1 cellular context compared by ENCODE assay signal in genomic region chr7:77453531-77453930, GRCh38.
TF ChIP-seq lines count a peak whose summit lies in the region.

No MANE protein-coding gene starts in this region.

TF ChIP-seq in A549, 52 proteins besides CTCF, POLR2A, EP300 and RAD21 (continued from another document):
- TF ChIP-seq BCL3 (IDR thresholded peaks at IDR 0.05) (no peak), ESRRA (IDR thresholded peaks at IDR 0.05; ENCODE audit: borderline replicate concordance, low read length) (no peak), NPAS2 (CRISPR knock-in tag; IDR thresholded peaks at IDR 0.05; ENCODE audit: borderline replicate concordance) (no peak), ZSCAN20 (CRISPR knock-in tag; IDR thresholded peaks at IDR 0.05) (no peak), MAFK (IDR thresholded peaks at IDR 0.05; ENCODE audit: partially characterized antibody) (no peak), BHLHE40 (IDR thresholded peaks at IDR 0.05; ENCODE audit: low read depth, low read length) (no peak), HOXB13 (CRISPR knock-in tag; IDR thresholded peaks at IDR 0.05; ENCODE audit: low read depth) (no peak), POLR2AphosphoS2 (conservative IDR thresholded peaks at IDR 0.05; ENCODE audit: low read length) (no peak), SREBF2 (IDR thresholded peaks at IDR 0.05) (no peak), MYC (IDR thresholded peaks at IDR 0.05; ENCODE audit: borderline replicate concordance, low read length) (no peak), KDM1A (IDR thresholded peaks at IDR 0.05; ENCODE audit: low read depth) (no peak), HMGXB4 (CRISPR knock-in tag; IDR thresholded peaks at IDR 0.05; ENCODE audit: borderline replicate concordance) (no peak), RFX5 (IDR thresholded peaks at IDR 0.05) (no peak)
